In the genomic region with DNA sequence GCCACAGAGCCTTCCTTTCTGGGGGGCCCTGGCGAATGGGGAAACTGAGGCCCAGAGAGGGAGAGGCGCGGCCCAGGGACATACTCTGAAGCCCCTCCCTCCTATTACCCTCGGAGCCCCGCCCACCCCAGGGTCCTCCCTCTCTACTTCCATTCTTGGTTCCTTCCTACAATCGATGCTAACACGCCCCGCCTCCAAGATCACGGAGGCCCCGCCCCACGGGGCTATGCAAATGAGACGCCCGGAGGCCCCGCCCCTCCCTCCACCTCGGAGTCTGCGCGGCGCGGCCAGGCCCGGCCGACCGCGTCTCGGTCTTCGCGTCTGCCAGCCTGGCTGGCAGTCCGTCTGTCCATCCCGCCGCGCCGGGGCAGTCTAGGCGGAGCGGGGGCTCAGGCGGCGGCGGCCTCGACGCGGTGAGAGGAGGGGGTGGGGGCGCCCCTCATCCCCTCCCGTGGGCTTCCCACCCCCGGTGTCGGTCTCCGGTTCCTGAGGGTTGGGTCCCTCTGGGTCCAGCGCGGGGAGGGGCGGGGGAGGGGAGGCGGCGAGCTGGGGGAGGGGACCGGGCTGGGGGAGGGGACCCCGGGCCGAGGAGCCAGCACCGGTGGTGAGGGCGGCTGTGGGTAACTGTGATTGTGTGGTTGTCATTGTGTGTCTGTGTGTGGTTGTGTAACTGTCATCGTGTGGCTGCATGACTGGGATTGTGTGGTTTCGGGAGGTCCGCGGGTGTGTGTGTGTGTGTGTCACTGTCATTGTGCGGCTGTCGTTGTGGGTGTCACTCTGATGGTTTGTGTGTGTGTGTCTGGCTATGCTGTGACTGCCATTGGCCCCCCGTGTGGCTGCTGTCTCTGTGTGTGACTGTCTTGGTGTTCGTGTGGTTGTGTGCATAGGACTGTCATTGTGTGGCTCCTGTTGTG, we compare ENCODE assay signal across 8 cellular contexts. TPM values are rescaled to one million over a fixed set of nuclear protein-coding genes. Genes with fewer than 3 reads are reported as not detected.
DNase-seq lines count a peak whose midpoint lies in the region; ATAC-seq and TF ChIP-seq lines count a peak whose summit lies in the region.

A gene with protein sequence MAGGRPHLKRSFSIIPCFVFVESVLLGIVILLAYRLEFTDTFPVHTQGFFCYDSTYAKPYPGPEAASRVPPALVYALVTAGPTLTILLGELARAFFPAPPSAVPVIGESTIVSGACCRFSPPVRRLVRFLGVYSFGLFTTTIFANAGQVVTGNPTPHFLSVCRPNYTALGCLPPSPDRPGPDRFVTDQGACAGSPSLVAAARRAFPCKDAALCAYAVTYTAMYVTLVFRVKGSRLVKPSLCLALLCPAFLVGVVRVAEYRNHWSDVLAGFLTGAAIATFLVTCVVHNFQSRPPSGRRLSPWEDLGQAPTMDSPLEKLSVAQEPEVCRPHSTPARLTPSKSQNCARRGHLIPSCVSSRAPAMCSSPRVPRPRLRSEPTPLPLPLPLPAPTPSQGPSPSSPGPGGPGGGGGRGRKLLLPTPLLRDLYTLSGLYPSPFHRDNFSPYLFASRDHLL (plus strand): TSS at position 273 of the 914 bp plus-strand sequence. CDS start 2,242 bp downstream, outside the sequence.

- peak within 1 kb of the TSS; percentile 91 for H3K4me3 Mint-ChIP-seq in HFFc6
- H3K4me3 Mint-ChIP-seq in activated CD4-positive, alpha-beta memory T cell treated with anti-CD3 and anti-CD28 coated beads for 36 hours: peak within 1 kb of the TSS; percentile 58

- 9% methylated on average over 62 of the region's 62 CpGs for WGBS in liver

- DNase-seq in CD1c-positive myeloid dendritic cell (ENCODE audit: extremely low spot score) (peak; percentile 96), HFFc6 (peak; percentile 79), NCI-H748 (lab: John Stamatoyannopoulos, UW; ENCODE audit: unreplicated experiment) (peak; percentile 86), dermis microvascular lymphatic vessel endothelial cell (ENCODE audit: low read depth in 2 of 2) (peak; percentile 63 to 91)
- peak; percentile 90 for DNase-seq in activated CD4-positive, alpha-beta memory T cell treated with anti-CD3 and anti-CD28 coated beads for 36 hours
- DNase-seq in stimulated activated CD4-positive, alpha-beta T cell treated with anti-CD3 and anti-CD28 coated beads, Interleukin-2, amount 100 ng/mL, for 4 hours (ENCODE audit: low read depth): peak; percentile 77

- no peak for ATAC-seq in HG03439 (IDR thresholded peaks at IDR 0.05; ENCODE audit: unreplicated experiment)

- H3K27me3 ChIP-seq in liver (ENCODE audit: control insufficient read depth in 4 of 4, insufficient read depth in 4 of 4, low read length in 3 of 4): no peaks in the 10 kb centered on the region

- peaks cover 0 to 9% (median 2%) of the 10 kb centered on the region in 4 donors for H3K4me1 ChIP-seq in liver (ENCODE audit: control insufficient read depth in 4 of 4, insufficient read depth in 4 of 4, low read length in 3 of 4)

- H3K9ac ChIP-seq in liver (ENCODE audit: low read depth in 1 of 2, low read length in 2 of 2): no peak within 1 kb of the TSS

- H3K27me3 Mint-ChIP-seq in HFFc6 (ENCODE audit: insufficient read depth): peaks cover 4% of the 10 kb centered on the region
- no peaks in the 10 kb centered on the region for H3K27me3 Mint-ChIP-seq in activated CD4-positive, alpha-beta memory T cell treated with anti-CD3 and anti-CD28 coated beads for 36 hours

- no peak for TF ChIP-seq RAD21 in liver (IDR thresholded peaks at IDR 0.05)

- H3K36me3 ChIP-seq in liver (ENCODE audit: control insufficient read depth in 4 of 4, insufficient read depth in 3 of 4, low read depth in 1 of 4, low read length in 3 of 4): no peaks in the 10 kb centered on the region

- no peak for TF ChIP-seq CTCF in HFFc6 (IDR thresholded peaks at IDR 0.05)
- TF ChIP-seq CTCF in liver (IDR thresholded peaks at IDR 0.05; ENCODE audit: low read depth, low read length, missing input control): no peak

- peak within 1 kb of the TSS in 2 of 3 donors; percentile 48 to 73 for H3K4me3 ChIP-seq in liver (ENCODE audit: low read depth in 1 of 3, low read length in 3 of 3)

- POLR2A ChIA-PET in activated CD4-positive, alpha-beta memory T cell treated with anti-CD3 and anti-CD28 coated beads for 36 hours (lab: Charles Lee): no interaction called here

- CTCF ChIA-PET in activated CD4-positive, alpha-beta memory T cell treated with anti-CD3 and anti-CD28 coated beads for 36 hours (lab: Charles Lee): no interaction called here

- H3K9me3 Mint-ChIP-seq in HFFc6: no peaks in the 10 kb centered on the region
- H3K9me3 Mint-ChIP-seq in activated CD4-positive, alpha-beta memory T cell treated with anti-CD3 and anti-CD28 coated beads for 36 hours: no peaks in the 10 kb centered on the region

- H3K9me3 ChIP-seq in liver (ENCODE audit: control insufficient read depth in 4 of 4, low read length in 3 of 4): no peaks in the 10 kb centered on the region

- no peaks in the 10 kb centered on the region; the same call in 1 of the 2 replicates for H3K36me3 Mint-ChIP-seq in HFFc6 (ENCODE audit: low read depth)
- no peaks in the 10 kb centered on the region for H3K36me3 Mint-ChIP-seq in activated CD4-positive, alpha-beta memory T cell treated with anti-CD3 and anti-CD28 coated beads for 36 hours

- H3K27ac Mint-ChIP-seq in HFFc6: peak within 1 kb of the TSS; percentile 29; the same call in 1 of the 2 replicates
- H3K27ac Mint-ChIP-seq in activated CD4-positive, alpha-beta memory T cell treated with anti-CD3 and anti-CD28 coated beads for 36 hours: no peak within 1 kb of the TSS

- intact Hi-C loops in activated CD4-positive, alpha-beta memory T cell treated with anti-CD3 and anti-CD28 coated beads for 36 hours (cut with micrococcal nuclease): loop anchor here (1.0 kb wide), 1 partner anchor 9 kb away; a partner anchor contains a TSS

- no peak within 1 kb of the TSS for H3K27ac ChIP-seq in liver (ENCODE audit: low read depth in 1 of 2, low read length in 2 of 2)

- peaks cover 11% of the 10 kb centered on the region for H3K4me1 Mint-ChIP-seq in HFFc6 (ENCODE audit: low read depth)
- peaks cover 12% of the 10 kb centered on the region for H3K4me1 Mint-ChIP-seq in activated CD4-positive, alpha-beta memory T cell treated with anti-CD3 and anti-CD28 coated beads for 36 hours (ENCODE audit: low read depth)

TF ChIP-seq in liver, 16 proteins besides CTCF, POLR2A, EP300 and RAD21:
- TF ChIP-seq EGR1 (IDR thresholded peaks at IDR 0.05; ENCODE audit: low read depth in 2 of 2): no peak
- peak; percentile 46 for TF ChIP-seq SP1 (IDR thresholded peaks at IDR 0.05)

RNA-seq across cellular contexts. Expression of the gene that starts here (rescaled TPM):
- 10 to 100 TPM; 52.4 to 82.2 (median 59.7) TPM for total RNA-seq in HFFc6 (2021; fragmentation: NEBNext Ultra II Directional; extraction: Animal tissue kit (Norgen Biotek cat#: 25700))
- total RNA-seq in activated CD4-positive, alpha-beta memory T cell treated with anti-CD3 and anti-CD28 coated beads for 36 hours: 1 to 10 TPM; 3.6 to 4.7 TPM
- total RNA-seq in dermis microvascular lymphatic vessel endothelial cell (4.2 and 10.1 TPM in 2 replicates), liver (1 to 10 TPM; 1.3 to 6.9 TPM)
- 10 to 100 TPM in 1 of 2 donors, 1 to 10 TPM in 1; 7.6 to 12.6 TPM for polyA plus RNA-seq in liver
